ENCODE assay signal across 10 cellular contexts in the genomic region with DNA sequence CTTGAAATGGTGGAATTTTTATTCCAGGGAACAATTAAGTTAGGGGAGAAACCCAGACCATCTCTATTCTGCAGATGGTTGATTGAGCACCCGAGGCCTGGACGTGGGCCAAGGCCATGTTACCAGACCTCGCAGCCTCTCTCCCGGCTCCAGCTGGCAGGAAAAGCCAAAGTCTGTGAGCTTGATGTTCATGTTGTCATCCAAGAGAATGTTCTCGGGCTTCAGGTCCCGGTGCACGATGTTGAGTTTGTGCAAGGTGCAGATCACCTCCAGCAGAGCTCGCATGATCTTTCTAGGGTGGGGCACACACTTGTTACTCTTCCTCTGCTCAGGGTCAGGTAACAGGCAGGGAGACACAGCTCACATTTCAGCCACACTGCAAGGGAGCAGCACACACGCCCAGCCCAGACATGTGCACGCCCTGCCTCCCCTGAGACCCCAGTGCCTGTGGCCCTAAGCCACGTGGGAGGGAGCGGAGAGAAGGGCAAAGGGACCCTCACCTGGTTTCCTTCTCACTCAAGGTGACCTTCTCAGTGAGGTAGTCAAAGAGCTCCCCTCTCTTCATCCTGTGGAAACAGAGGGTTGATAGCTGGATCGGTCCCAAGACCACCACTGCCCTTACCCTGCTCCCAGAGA. TPM values are rescaled to one million over a fixed set of nuclear protein-coding genes. Genes with fewer than 3 reads are reported as not detected.
A peak's percentile ranks its signal among the peaks of the same experiment; 100 is the strongest.
DNase-seq lines count a peak whose midpoint lies in the region; FAIRE-seq and TF ChIP-seq lines count a peak whose summit lies in the region.
"Had no signal": no experiment of that assay in that cellular context is flagged by ENCODE, and none has a peak within 500 bp of the region (broad histone marks: within the 10 kb centered on the region; RNA-seq: fewer than 3 reads in every experiment).

No MANE protein-coding gene starts in this region.

- H3K9me3 ChIP-seq in adrenal gland (replicated peaks in 1 of 3), result no peaks in the 10 kb centered on the region
- H3K9me3 ChIP-seq in kidney (ENCODE audit: control insufficient read depth in 1 of 2, low read length in 2 of 2), result no peaks in the 10 kb centered on the region
- no peaks in the 10 kb centered on the region for H3K9me3 ChIP-seq in stomach smooth muscle (ENCODE audit: control insufficient read depth in 2 of 2, low read length in 2 of 2)

- H3K4me1 ChIP-seq in adrenal gland (replicated peaks in 1 of 2), result peaks cover 8 to 24% of the 10 kb centered on the region in 2 donors
- peaks cover 8 to 10% of the 10 kb centered on the region in 2 donors for H3K4me1 ChIP-seq in kidney (ENCODE audit: control insufficient read depth in 1 of 2, insufficient read depth in 1 of 2, low read depth in 1 of 2, low read length in 2 of 2)
- H3K4me1 ChIP-seq in stomach smooth muscle (ENCODE audit: control insufficient read depth, insufficient read depth, low read length), result peaks cover 34% of the 10 kb centered on the region

- H3K27ac ChIP-seq in adrenal gland, result peak overlapping the region in 2 of 5 donors; percentile 47 to 58
- no peak overlapping the region for H3K27ac ChIP-seq in kidney (ENCODE audit: low read depth in 2 of 2, low read length in 2 of 2)
- H3K27ac ChIP-seq in stomach smooth muscle (ENCODE audit: low read length), result peak overlapping the region; percentile 55
- H3K27ac ChIP-seq: epithelial cell of prostate, WERI-Rb-1 had no signal

- DNase-seq in NCI-H2029 (lab: John Stamatoyannopoulos, UW), result peak; percentile 60
- DNase-seq in adrenal gland, result peak; percentile 82 to 93 (median 87)
- peak; percentile 83 for DNase-seq in kidney
- DNase-seq in activated gamma-delta T cell (lab: John Stamatoyannopoulos, UW), result no peak
- DNase-seq in NOMO-1 (lab: John Stamatoyannopoulos, UW; ENCODE audit: unreplicated experiment in 2 of 2), result no peak
- no peak for DNase-seq in activated naive CD4-positive, alpha-beta T cell treated with Interleukin-2 at 50 U/mL for 16 hours
- DNase-seq: OCI-M1, WERI-Rb-1 had no signal

- TF ChIP-seq POLR2A in adrenal gland (IDR thresholded peaks at IDR 0.05), result no peak

- H3K4me3 ChIP-seq in adrenal gland, result no peak overlapping the region
- H3K4me3 ChIP-seq in kidney (ENCODE audit: low read length in 2 of 2), result no peak overlapping the region
- H3K4me3 ChIP-seq in stomach smooth muscle (ENCODE audit: low read length in 2 of 2), result peak overlapping the region in 1 of 2 donors; percentile 15

- H3K27me3 ChIP-seq in adrenal gland (no peaks in the 10 kb centered on the region), stomach smooth muscle (ENCODE audit: control insufficient read depth in 1 of 2, insufficient read depth in 2 of 2, low read length in 2 of 2) (no peaks in the 10 kb centered on the region)

- no peak overlapping the region for H3K9ac ChIP-seq in kidney (ENCODE audit: low read length in 2 of 2)
- H3K9ac ChIP-seq in stomach smooth muscle (ENCODE audit: low read length in 2 of 2), result peak overlapping the region in 1 of 2 donors; percentile 13

- intact Hi-C loops in adrenal gland (cut with DNase I) (no loop called here), kidney (cut with DNase I) (no loop called here)

- WGBS in adrenal gland, 4 donors, result 26 to 44% (median 38%) methylated on average over 8 to 13 of the region's 13 CpGs

- TF ChIP-seq CTCF in adrenal gland (IDR thresholded peaks at IDR 0.05) (no peak), kidney (IDR thresholded peaks at IDR 0.05; ENCODE audit: borderline replicate concordance, extremely low read depth, insufficient read depth) (no peak)

- no peak for FAIRE-seq in kidney (lab: Jason Lieb, UNC)

- H3K36me3 ChIP-seq in adrenal gland (replicated peaks in 1 of 2) (peaks cover 0 to 6% of the 10 kb centered on the region in 2 donors), kidney (ENCODE audit: control insufficient read depth in 1 of 2, insufficient read depth in 2 of 2, low read length in 2 of 2) (peaks cover 2 to 3% of the 10 kb centered on the region in 2 donors), stomach smooth muscle (ENCODE audit: control insufficient read depth in 2 of 2, insufficient read depth in 2 of 2, low read length in 2 of 2) (peaks cover 11 to 14% of the 10 kb centered on the region in 2 donors)

RNA-seq across cellular contexts. Expression of a gene that starts 9.5 kb away (rescaled TPM):
- 10 to 100 TPM in 1 of 8 donors, 1 to 10 TPM in 7; 2.2 to 10.2 (median 6.0) TPM for total RNA-seq in adrenal gland
- polyA plus RNA-seq in adrenal gland, result 1 to 10 TPM in 2 of 3 donors, under 1 TPM in 1; 0.60 to 9.3 (median 5.8) TPM
- 0.91 TPM for total RNA-seq in kidney
- not detected for polyA plus RNA-seq in kidney (ENCODE audit: insufficient read depth, low read depth, low replicate concordance)

RNA-seq across cellular contexts. Expression of a gene that starts 19.2 kb away (rescaled TPM):
- total RNA-seq in adrenal gland, result 100 to 1,000 TPM; 118 to 230 (median 181) TPM
- polyA plus RNA-seq in adrenal gland, result 100 to 1,000 TPM in 1 of 3 donors, 10 to 100 TPM in 2; 75.6 to 142 (median 92.3) TPM
- total RNA-seq in kidney, result 202 TPM
- 175 TPM for polyA plus RNA-seq in kidney (ENCODE audit: insufficient read depth, low read depth, low replicate concordance)

RNA-seq across cellular contexts. Expression of a gene that starts 23.0 kb away (rescaled TPM):
- total RNA-seq in adrenal gland (1,000 to 10,000 TPM in 2 of 8 donors, 100 to 1,000 TPM in 6; 543 to 1,329 (median 785) TPM), kidney (261 TPM)
- polyA plus RNA-seq in adrenal gland (100 to 1,000 TPM; 217 to 816 (median 352) TPM), kidney (ENCODE audit: insufficient read depth, low read depth, low replicate concordance) (763 TPM)

RNA-seq across cellular contexts. Expression of a gene that starts 31.7 kb away (rescaled TPM):
- total RNA-seq in adrenal gland (100 to 1,000 TPM in 2 of 8 donors, 10 to 100 TPM in 6; 51.6 to 128 (median 85.3) TPM), kidney (92.8 TPM)
- polyA plus RNA-seq in adrenal gland (100 to 1,000 TPM; 142 to 240 (median 163) TPM), kidney (ENCODE audit: insufficient read depth, low read depth, low replicate concordance) (124 TPM)

RNA-seq across cellular contexts. Expression of a gene that starts 32.0 kb away (rescaled TPM):
- total RNA-seq in adrenal gland (10 to 100 TPM; 10.4 to 68.7 (median 27.3) TPM), kidney (9.0 TPM)
- polyA plus RNA-seq in adrenal gland (10 to 100 TPM in 2 of 3 donors, 1 to 10 TPM in 1; 2.8 to 13.7 (median 11.1) TPM), kidney (ENCODE audit: insufficient read depth, low read depth, low replicate concordance) (17.8 TPM)

Comparison
In these comparisons a context has a peak if more than half of its experiments do, and no peak if none do; other contexts are left out.
1. DNase-seq: peak in NCI-H2029 (single experiment), adrenal gland (7 of 7) and kidney (single experiment); none in activated gamma-delta T cell (single experiment), NOMO-1 (0 of 2) and activated naive CD4-positive, alpha-beta T cell treated with Interleukin-2 at 50 U/mL for 16 hours (single experiment).